1 cellular context compared by ENCODE assay signal in the genomic region with DNA sequence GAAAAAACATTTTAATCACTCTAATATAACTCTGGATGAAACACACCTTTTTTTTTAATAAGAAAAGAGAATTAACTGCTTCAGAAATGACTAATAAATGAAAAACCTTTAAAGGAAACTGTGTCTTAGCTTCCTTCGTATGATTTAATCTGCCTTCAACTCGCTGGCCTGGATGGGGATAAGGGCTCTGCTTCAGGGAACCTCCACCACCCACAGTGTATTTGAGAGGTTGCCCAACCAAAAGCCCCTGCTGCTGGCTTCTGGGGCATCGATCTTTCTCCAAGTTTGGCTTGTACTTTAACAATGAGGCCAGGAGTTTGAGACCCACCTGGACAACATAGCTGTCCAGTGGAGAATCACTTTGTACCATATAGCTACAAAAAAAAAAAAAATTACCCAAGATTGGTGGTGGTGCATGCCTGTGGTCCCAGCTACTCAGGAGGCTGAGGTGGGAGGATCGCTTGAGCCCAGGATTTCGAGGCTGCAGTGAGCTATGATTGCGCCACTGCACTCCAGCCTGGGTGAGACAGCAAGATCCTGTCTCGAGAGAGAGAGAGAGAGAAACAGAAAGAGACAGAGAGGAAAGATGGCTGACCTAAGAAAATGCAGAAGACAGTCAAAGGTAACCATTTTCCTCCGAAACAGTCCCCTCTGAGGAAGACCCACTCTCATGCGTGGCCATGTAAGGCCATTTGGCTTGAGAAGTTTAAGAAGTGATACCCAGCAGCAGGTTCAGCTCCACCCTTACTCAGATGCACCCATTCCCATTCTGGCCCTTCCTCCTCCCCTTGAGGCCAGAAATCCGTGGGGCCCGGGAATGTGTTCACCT.
TF ChIP-seq lines count a peak whose summit lies in the region.

No MANE protein-coding gene starts in this region.

TF ChIP-seq in HepG2, 621 proteins besides CTCF, POLR2A, EP300 and RAD21:
- TF ChIP-seq, protein P1, sequence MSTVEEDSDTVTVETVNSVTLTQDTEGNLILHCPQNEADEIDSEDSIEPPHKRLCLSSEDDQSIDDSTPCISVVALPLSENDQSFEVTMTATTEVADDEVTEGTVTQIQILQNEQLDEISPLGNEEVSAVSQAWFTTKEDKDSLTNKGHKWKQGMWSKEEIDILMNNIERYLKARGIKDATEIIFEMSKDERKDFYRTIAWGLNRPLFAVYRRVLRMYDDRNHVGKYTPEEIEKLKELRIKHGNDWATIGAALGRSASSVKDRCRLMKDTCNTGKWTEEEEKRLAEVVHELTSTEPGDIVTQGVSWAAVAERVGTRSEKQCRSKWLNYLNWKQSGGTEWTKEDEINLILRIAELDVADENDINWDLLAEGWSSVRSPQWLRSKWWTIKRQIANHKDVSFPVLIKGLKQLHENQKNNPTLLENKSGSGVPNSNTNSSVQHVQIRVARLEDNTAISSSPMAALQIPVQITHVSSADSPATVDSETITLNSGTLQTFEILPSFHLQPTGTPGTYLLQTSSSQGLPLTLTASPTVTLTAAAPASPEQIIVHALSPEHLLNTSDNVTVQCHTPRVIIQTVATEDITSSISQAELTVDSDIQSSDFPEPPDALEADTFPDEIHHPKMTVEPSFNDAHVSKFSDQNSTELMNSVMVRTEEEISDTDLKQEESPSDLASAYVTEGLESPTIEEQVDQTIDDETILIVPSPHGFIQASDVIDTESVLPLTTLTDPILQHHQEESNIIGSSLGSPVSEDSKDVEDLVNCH (CRISPR knock-in tag; IDR thresholded peaks at IDR 0.05), result no peak
- TF ChIP-seq RORA (CRISPR knock-in tag; IDR thresholded peaks at IDR 0.05), result no peak
- TF ChIP-seq, protein P2, sequence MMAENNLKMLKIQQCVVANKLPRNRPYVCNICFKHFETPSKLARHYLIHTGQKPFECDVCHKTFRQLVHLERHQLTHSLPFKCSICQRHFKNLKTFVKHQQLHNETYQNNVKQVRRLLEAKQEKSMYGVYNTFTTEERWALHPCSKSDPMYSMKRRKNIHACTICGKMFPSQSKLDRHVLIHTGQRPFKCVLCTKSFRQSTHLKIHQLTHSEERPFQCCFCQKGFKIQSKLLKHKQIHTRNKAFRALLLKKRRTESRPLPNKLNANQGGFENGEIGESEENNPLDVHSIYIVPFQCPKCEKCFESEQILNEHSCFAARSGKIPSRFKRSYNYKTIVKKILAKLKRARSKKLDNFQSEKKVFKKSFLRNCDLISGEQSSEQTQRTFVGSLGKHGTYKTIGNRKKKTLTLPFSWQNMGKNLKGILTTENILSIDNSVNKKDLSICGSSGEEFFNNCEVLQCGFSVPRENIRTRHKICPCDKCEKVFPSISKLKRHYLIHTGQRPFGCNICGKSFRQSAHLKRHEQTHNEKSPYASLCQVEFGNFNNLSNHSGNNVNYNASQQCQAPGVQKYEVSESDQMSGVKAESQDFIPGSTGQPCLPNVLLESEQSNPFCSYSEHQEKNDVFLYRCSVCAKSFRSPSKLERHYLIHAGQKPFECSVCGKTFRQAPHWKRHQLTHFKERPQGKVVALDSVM (CRISPR knock-in tag; IDR thresholded peaks at IDR 0.05), result peak; percentile 70; the same call in 1 of the 2 replicates
